ENCODE assay signal across 13 cellular contexts in genomic region chr12:122868471-122869177, GRCh38. TPM values are rescaled to one million over a fixed set of nuclear protein-coding genes. Genes with fewer than 3 reads are reported as not detected.
DNase-seq lines count a peak whose midpoint lies in the region; ATAC-seq and TF ChIP-seq lines count a peak whose summit lies in the region.
"Had no signal": no experiment of that assay in that cellular context is flagged by ENCODE, and none has a peak within 500 bp of the region (broad histone marks: within the 10 kb centered on the region; RNA-seq: fewer than 3 reads in every experiment).

No MANE protein-coding gene starts in this region.

- no peak overlapping the region for H3K4me3 Mint-ChIP-seq in activated CD8-positive, alpha-beta T cell treated with anti-CD3 and anti-CD28 coated beads, Interleukin-2, amount 10 ng/mL, durations not matched to agents 7 days and 5 days
- H3K4me3 Mint-ChIP-seq in activated CD8-positive, alpha-beta T cell treated with anti-CD3 and anti-CD28 coated beads for 36 hours = no peak overlapping the region
- H3K4me3 Mint-ChIP-seq in activated T-helper 17 cell treated with anti-CD3 and anti-CD28 coated beads, Interleukin-2, amount 50 U/mL, for 72 hours = no peak overlapping the region
- H3K4me3 Mint-ChIP-seq: dendritic cell treated with granulocyte-macrophage colony-stimulating factor and Interleukin-4, amounts not matched to agents 40 ng/mL and 50 ng/mL, for 4 days had no signal

- H3K4me3 ChIP-seq in lung = no peak overlapping the region

- TF ChIP-seq CTCF in activated CD8-positive, alpha-beta T cell treated with anti-CD3 and anti-CD28 coated beads for 36 hours (IDR thresholded peaks at IDR 0.05) = no peak
- TF ChIP-seq CTCF in lung (IDR thresholded peaks at IDR 0.05; ENCODE audit: control extremely low read depth, extremely low read depth) = no peak

- CTCF ChIA-PET in activated CD8-positive, alpha-beta T cell treated with anti-CD3 and anti-CD28 coated beads, Interleukin-2, amount 10 ng/mL, durations not matched to agents 7 days and 5 days (lab: Charles Lee) = interaction anchor here (1.4 to 16.3 kb wide), 2 partner anchors 12 to 83 kb away, joined by 3 to 204 read pairs; no protein-coding TSS in a partner anchor
- CTCF ChIA-PET in activated CD8-positive, alpha-beta T cell treated with anti-CD3 and anti-CD28 coated beads for 36 hours (lab: Charles Lee) = interaction anchor here (1.0 to 6.2 kb wide), 3 partner anchors 8 to 84 kb away, joined by 3 to 55 read pairs (median 5); no protein-coding TSS in a partner anchor

- intact Hi-C loops in activated CD8-positive, alpha-beta T cell treated with anti-CD3 and anti-CD28 coated beads for 36 hours (cut with micrococcal nuclease) = no loop called here

- 90 to 91% methylated on average over 13 of the region's 13 CpGs for WGBS in lung, 2 donors

- peak overlapping the region; percentile 52 for H3K27ac Mint-ChIP-seq in activated CD8-positive, alpha-beta T cell treated with anti-CD3 and anti-CD28 coated beads, Interleukin-2, amount 10 ng/mL, durations not matched to agents 7 days and 5 days
- H3K27ac Mint-ChIP-seq in activated CD8-positive, alpha-beta T cell treated with anti-CD3 and anti-CD28 coated beads for 36 hours = no peak overlapping the region
- no peak overlapping the region for H3K27ac Mint-ChIP-seq in activated T-helper 17 cell treated with anti-CD3 and anti-CD28 coated beads, Interleukin-2, amount 50 U/mL, for 72 hours
- H3K27ac Mint-ChIP-seq: dendritic cell treated with granulocyte-macrophage colony-stimulating factor and Interleukin-4, amounts not matched to agents 40 ng/mL and 50 ng/mL, for 4 days; progenitor cell of endocrine pancreas had no signal

- H3K27ac ChIP-seq in caudate nucleus (ENCODE audit: low read depth, low read length) (peak overlapping the region; percentile 14), lung (ENCODE audit: low read depth in 1 of 2, low read length in 1 of 2) (peak overlapping the region; percentile 85 to 88), substantia nigra (ENCODE audit: low read depth, low read length, poor library complexity, severe bottlenecking) (peak overlapping the region; percentile 64)
- H3K27ac ChIP-seq: 22Rv1 had no signal

- no peaks in the 10 kb centered on the region for H3K27me3 ChIP-seq in lung (ENCODE audit: control insufficient read depth, insufficient read depth)

- DNase-seq in activated CD8-positive, alpha-beta T cell treated with anti-CD3 and anti-CD28 coated beads, Interleukin-2, amount 10 ng/mL, durations not matched to agents 7 days and 5 days = no peak
- DNase-seq in activated CD8-positive, alpha-beta T cell treated with anti-CD3 and anti-CD28 coated beads for 36 hours = no peak
- DNase-seq in caudate nucleus (lab: John Stamatoyannopoulos, UW) (no peak), lung (ENCODE audit: low spot score) (no peak), substantia nigra (lab: John Stamatoyannopoulos, UW) (no peak), globus pallidus (ENCODE audit: low spot score) (no peak), DMS79 treated with DMSO at 0.1 percent for 48 hours (lab: John Stamatoyannopoulos, UW) (no peak)
- DNase-seq: activated naive CD4-positive, alpha-beta T cell; SW 1271 had no signal

- peaks cover 45% of the 10 kb centered on the region for H3K36me3 Mint-ChIP-seq in activated CD8-positive, alpha-beta T cell treated with anti-CD3 and anti-CD28 coated beads, Interleukin-2, amount 10 ng/mL, durations not matched to agents 7 days and 5 days (ENCODE audit: low read depth)
- H3K36me3 Mint-ChIP-seq in activated CD8-positive, alpha-beta T cell treated with anti-CD3 and anti-CD28 coated beads for 36 hours (ENCODE audit: low read depth) = peaks cover 32% of the 10 kb centered on the region
- peaks cover 65% of the 10 kb centered on the region for H3K36me3 Mint-ChIP-seq in activated T-helper 17 cell treated with anti-CD3 and anti-CD28 coated beads, Interleukin-2, amount 50 U/mL, for 72 hours (ENCODE audit: low read depth)

- H3K36me3 ChIP-seq in lung (ENCODE audit: control insufficient read depth in 2 of 2, insufficient read depth in 2 of 2, low read length in 2 of 2) = peaks cover 0 to 50% of the 10 kb centered on the region in 2 donors

- POLR2A ChIA-PET in activated CD8-positive, alpha-beta T cell treated with anti-CD3 and anti-CD28 coated beads, Interleukin-2, amount 10 ng/mL, durations not matched to agents 7 days and 5 days (lab: Charles Lee) = no interaction called here
- POLR2A ChIA-PET in activated CD8-positive, alpha-beta T cell treated with anti-CD3 and anti-CD28 coated beads for 36 hours (lab: Charles Lee) = interaction anchor here (1.2 kb wide), 1 partner anchor 98 kb away, joined by 3 read pairs; the partner anchor contains the start of gene ABCB9

- peaks cover 42% of the 10 kb centered on the region for H3K4me1 Mint-ChIP-seq in activated CD8-positive, alpha-beta T cell treated with anti-CD3 and anti-CD28 coated beads, Interleukin-2, amount 10 ng/mL, durations not matched to agents 7 days and 5 days (ENCODE audit: low read depth)
- H3K4me1 Mint-ChIP-seq in activated CD8-positive, alpha-beta T cell treated with anti-CD3 and anti-CD28 coated beads for 36 hours (ENCODE audit: low read depth) = peaks cover 30% of the 10 kb centered on the region
- peaks cover 10% of the 10 kb centered on the region for H3K4me1 Mint-ChIP-seq in activated T-helper 17 cell treated with anti-CD3 and anti-CD28 coated beads, Interleukin-2, amount 50 U/mL, for 72 hours

- peaks cover 25 to 27% of the 10 kb centered on the region in 2 donors for H3K4me1 ChIP-seq in lung (ENCODE audit: control insufficient read depth in 2 of 2, insufficient read depth in 2 of 2, low read length in 2 of 2)

- H3K9me3 Mint-ChIP-seq in activated CD8-positive, alpha-beta T cell treated with anti-CD3 and anti-CD28 coated beads, Interleukin-2, amount 10 ng/mL, durations not matched to agents 7 days and 5 days (ENCODE audit: insufficient read depth) = no peaks in the 10 kb centered on the region
- no peaks in the 10 kb centered on the region for H3K9me3 Mint-ChIP-seq in activated CD8-positive, alpha-beta T cell treated with anti-CD3 and anti-CD28 coated beads for 36 hours
- H3K9me3 Mint-ChIP-seq in activated T-helper 17 cell treated with anti-CD3 and anti-CD28 coated beads, Interleukin-2, amount 50 U/mL, for 72 hours = no peaks in the 10 kb centered on the region
- H3K9me3 Mint-ChIP-seq: dendritic cell treated with granulocyte-macrophage colony-stimulating factor and Interleukin-4, amounts not matched to agents 40 ng/mL and 50 ng/mL, for 4 days had no signal

- no peaks in the 10 kb centered on the region for H3K27me3 Mint-ChIP-seq in activated CD8-positive, alpha-beta T cell treated with anti-CD3 and anti-CD28 coated beads, Interleukin-2, amount 10 ng/mL, durations not matched to agents 7 days and 5 days (ENCODE audit: low read depth)
- H3K27me3 Mint-ChIP-seq in activated CD8-positive, alpha-beta T cell treated with anti-CD3 and anti-CD28 coated beads for 36 hours = peaks cover under 1% of the 10 kb centered on the region
- no peaks in the 10 kb centered on the region for H3K27me3 Mint-ChIP-seq in activated T-helper 17 cell treated with anti-CD3 and anti-CD28 coated beads, Interleukin-2, amount 50 U/mL, for 72 hours
- H3K27me3 Mint-ChIP-seq: dendritic cell treated with granulocyte-macrophage colony-stimulating factor and Interleukin-4, amounts not matched to agents 40 ng/mL and 50 ng/mL, for 4 days; progenitor cell of endocrine pancreas had no signal

- no peaks in the 10 kb centered on the region for H3K9me3 ChIP-seq in lung (ENCODE audit: control insufficient read depth in 2 of 2, insufficient read depth in 1 of 2, low read length in 1 of 2)

- no peak for ATAC-seq in activated CD8-positive, alpha-beta T cell treated with anti-CD3 and anti-CD28 coated beads, Interleukin-2, amount 10 ng/mL, durations not matched to agents 7 days and 5 days
- no peak for ATAC-seq in activated CD8-positive, alpha-beta T cell treated with anti-CD3 and anti-CD28 coated beads for 36 hours
- ATAC-seq in lung (ENCODE audit: insufficient read depth, low FRiP score) = no peak
- ATAC-seq in activated T-helper 17 cell treated with anti-CD3 and anti-CD28 coated beads, Interleukin-2, amount 50 U/mL, for 72 hours (replicated peaks) = no peak

RNA-seq across cellular contexts. Expression of gene VPS37B, which starts 27.3 kb away (rescaled TPM):
- total RNA-seq in activated CD8-positive, alpha-beta T cell treated with anti-CD3 and anti-CD28 coated beads, Interleukin-2, amount 10 ng/mL, durations not matched to agents 7 days and 5 days = 10 to 100 TPM; 24.9 to 26.5 TPM
- total RNA-seq in activated CD8-positive, alpha-beta T cell treated with anti-CD3 and anti-CD28 coated beads for 36 hours = 10 to 100 TPM; 17.8 to 18.4 TPM
- total RNA-seq in lung = 10 to 100 TPM; 43.1 to 44.1 TPM
- polyA plus RNA-seq in lung = 10 to 100 TPM; 31.0 to 41.5 TPM
- total RNA-seq in activated T-helper 17 cell treated with anti-CD3 and anti-CD28 coated beads, Interleukin-2, amount 50 U/mL, for 72 hours = 10 to 100 TPM; 10.5 to 17.0 TPM

RNA-seq across cellular contexts. Expression of gene HIP1R, which starts 33.4 kb away (rescaled TPM):
- total RNA-seq in activated CD8-positive, alpha-beta T cell treated with anti-CD3 and anti-CD28 coated beads, Interleukin-2, amount 10 ng/mL, durations not matched to agents 7 days and 5 days = 10 to 100 TPM; 36.2 to 37.4 TPM
- total RNA-seq in activated CD8-positive, alpha-beta T cell treated with anti-CD3 and anti-CD28 coated beads for 36 hours = 10 to 100 TPM; 22.8 to 22.9 TPM
- 10 to 100 TPM; 33.8 to 56.3 TPM for total RNA-seq in lung
- polyA plus RNA-seq in lung = 10 to 100 TPM; 34.5 to 36.3 TPM
- total RNA-seq in activated T-helper 17 cell treated with anti-CD3 and anti-CD28 coated beads, Interleukin-2, amount 50 U/mL, for 72 hours = 10 to 100 TPM; 14.7 to 23.3 TPM

Comparison
In these comparisons a context has a peak if more than half of its experiments do, and no peak if none do; other contexts are left out.
1. H3K27ac ChIP-seq: peak in every context shown above with its lines; median percentile 86 in lung; 64 in substantia nigra; 14 in caudate nucleus.